ENCODE assay signal across 9 cellular contexts in the genomic region with DNA sequence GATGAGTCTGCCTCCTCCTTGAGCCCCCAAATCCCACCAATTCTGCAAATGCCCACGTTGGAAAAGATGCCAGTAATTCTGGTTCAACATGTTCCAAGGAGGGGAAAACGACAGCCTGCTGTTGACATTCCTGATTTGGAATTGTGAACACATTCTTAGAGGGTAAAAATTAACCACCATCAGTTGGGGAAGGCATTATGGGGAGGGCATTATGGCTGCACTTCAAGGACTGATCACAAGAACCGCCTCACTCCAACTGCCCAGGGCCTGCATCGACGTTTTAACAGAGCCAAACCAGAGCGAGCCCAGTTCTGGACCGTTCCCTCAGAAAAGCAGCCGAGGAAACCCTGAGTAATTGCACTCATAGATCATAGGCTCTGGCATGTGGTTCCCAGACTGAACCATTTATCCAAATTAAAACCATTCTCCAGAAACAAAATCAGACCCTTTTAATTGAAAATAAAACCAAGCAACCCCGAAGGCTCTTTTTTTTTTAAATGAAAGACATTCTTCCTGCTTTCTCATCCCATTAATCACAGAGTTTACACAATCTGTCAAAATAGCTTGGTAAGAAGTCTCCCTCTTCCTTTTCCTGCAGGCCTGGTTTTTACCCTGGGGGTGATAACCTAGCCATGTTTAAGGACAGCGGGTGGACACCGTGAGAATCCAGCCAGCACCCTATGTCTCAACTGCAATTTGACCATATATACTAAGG. TPM values are rescaled to one million over a fixed set of nuclear protein-coding genes. Genes with fewer than 3 reads are reported as not detected.
A peak's percentile ranks its signal among the peaks of the same experiment; 100 is the strongest.
DNase-seq lines count a peak whose midpoint lies in the region; ATAC-seq and TF ChIP-seq lines count a peak whose summit lies in the region.
"Had no signal": no experiment of that assay in that cellular context is flagged by ENCODE, and none has a peak within 500 bp of the region (broad histone marks: within the 10 kb centered on the region; RNA-seq: fewer than 3 reads in every experiment).

No MANE protein-coding gene starts in this region.

- CTCF ChIA-PET in SK-N-SH (lab: Yijun Ruan, JAX): interaction anchor here (1.5 to 3.0 kb wide), 3 partner anchors 139 to 307 kb away, joined by 4 to 12 read pairs (median 11); no protein-coding TSS in a partner anchor

- H3K4me2 ChIP-seq in SK-N-SH (peak overlapping the region; percentile 57), smooth muscle cell (peak overlapping the region; percentile 80)

- H3K4me3 ChIP-seq in SK-N-SH (ENCODE audit: low read depth in 2 of 2, low read length in 1 of 2): peak overlapping the region in 1 of 2 experiments; percentile 2; a peak in 1 of 4 replicates
- peak overlapping the region; percentile 2 for H3K4me3 ChIP-seq in smooth muscle cell

- H3K9ac ChIP-seq in SK-N-SH: peak overlapping the region; percentile 50; the same call in 1 of the 2 replicates
- H3K9ac ChIP-seq in smooth muscle cell (ENCODE audit: low read depth): no peak overlapping the region

- H4K20me1 ChIP-seq in SK-N-SH (ENCODE audit: insufficient read depth) (no peaks in the 10 kb centered on the region), smooth muscle cell (ENCODE audit: low read depth) (no peaks in the 10 kb centered on the region)

- ATAC-seq in GM21360 (IDR thresholded peaks at IDR 0.05; ENCODE audit: unreplicated experiment) (no peak), GM21786 (IDR thresholded peaks at IDR 0.05; ENCODE audit: unreplicated experiment) (no peak)

- H3K9me3 ChIP-seq in SK-N-SH (no peaks in the 10 kb centered on the region), smooth muscle cell (replicated peaks; ENCODE audit: low read depth) (no peaks in the 10 kb centered on the region)

- H3K27ac ChIP-seq in SK-N-SH (ENCODE audit: low read depth in 2 of 2, low read length in 1 of 2) (peak overlapping the region; percentile 86 to 95), smooth muscle cell (ENCODE audit: low read depth) (peak overlapping the region; percentile 68)

- H3K79me2 ChIP-seq in SK-N-SH (ENCODE audit: insufficient read depth): peaks cover 83% of the 10 kb centered on the region
- peaks cover 66% of the 10 kb centered on the region for H3K79me2 ChIP-seq in smooth muscle cell (ENCODE audit: low read depth)

- 3% methylated on average over 11 of the region's 11 CpGs for WGBS in SK-N-SH (ENCODE audit: low lambda C conversion rate)
- WGBS in smooth muscle cell (ENCODE audit: low lambda C conversion rate): 3% methylated on average over 11 of the region's 11 CpGs

- H3K9me2 ChIP-seq in SK-N-SH: no peaks in the 10 kb centered on the region

- no peak for TF ChIP-seq RAD21 in SK-N-SH (IDR thresholded peaks at IDR 0.05; ENCODE audit: low read length)

- peak; percentile 92 to 96 for TF ChIP-seq EP300 in SK-N-SH (IDR thresholded peaks at IDR 0.05; ENCODE audit: borderline replicate concordance in 1 of 2, low read depth in 1 of 2, low read length in 1 of 2)

- H3K36me3 ChIP-seq in SK-N-SH (replicated peaks in 1 of 2; ENCODE audit: control insufficient read depth in 1 of 2, insufficient read depth in 2 of 2, low read length in 1 of 2) (peaks cover 16 to 18% of the 10 kb centered on the region in 2 experiments), smooth muscle cell (ENCODE audit: low read depth) (no peaks in the 10 kb centered on the region)

- POLR2A ChIA-PET in SK-N-SH (lab: Yijun Ruan, JAX): no interaction called here

- H3F3A ChIP-seq in SK-N-SH (replicated peaks; ENCODE audit: insufficient read depth) (peaks cover 35% of the 10 kb centered on the region), smooth muscle cell (ENCODE audit: low read depth) (peaks cover 57% of the 10 kb centered on the region)

- no peak overlapping the region for H2AFZ ChIP-seq in SK-N-SH (ENCODE audit: low read depth)
- H2AFZ ChIP-seq in smooth muscle cell (ENCODE audit: low read depth): no peak overlapping the region

- TF ChIP-seq CTCF in SK-N-SH (IDR thresholded peaks at IDR 0.05) (no peak), smooth muscle cell (IDR thresholded peaks at IDR 0.05; ENCODE audit: borderline replicate concordance, insufficient read depth, poor library complexity, severe bottlenecking) (no peak)

- H3K27me3 ChIP-seq in SK-N-SH (ENCODE audit: insufficient read depth) (no peaks in the 10 kb centered on the region), smooth muscle cell (ENCODE audit: low read depth) (no peaks in the 10 kb centered on the region)

- peaks cover 33 to 55% of the 10 kb centered on the region in 2 experiments; a peak in 3 of 4 replicates for H3K4me1 ChIP-seq in SK-N-SH (ENCODE audit: control insufficient read depth in 1 of 2, insufficient read depth in 2 of 2, low read depth in 1 of 2, low read length in 1 of 2)
- peaks cover 26% of the 10 kb centered on the region for H3K4me1 ChIP-seq in smooth muscle cell (ENCODE audit: low read depth)

- peak; percentile 29 for DNase-seq in GOT3 (lab: John Stamatoyannopoulos, UW)
- DNase-seq in SK-N-SH: peak; percentile 79
- DNase-seq in foreskin melanocyte: peak; percentile 78
- no peak for DNase-seq in smooth muscle cell (lab: John Stamatoyannopoulos, UW; ENCODE audit: unreplicated experiment)
- no peak for DNase-seq in GM19240 (ENCODE audit: insufficient read length, low spot score)
- DNase-seq in NCI-H748 treated with DMSO at 0.1 percent for 48 hours (lab: John Stamatoyannopoulos, UW): no peak
- DNase-seq: SHP77 treated with DMSO at 0.1 percent for 48 hours had no signal

TF ChIP-seq in SK-N-SH, 30 proteins besides CTCF, POLR2A, EP300 and RAD21 (continues in another document):
- TF ChIP-seq SIN3A (IDR thresholded peaks at IDR 0.05; ENCODE audit: borderline replicate concordance, low read depth, low read length): peak; percentile 94
- TF ChIP-seq, protein P1, sequence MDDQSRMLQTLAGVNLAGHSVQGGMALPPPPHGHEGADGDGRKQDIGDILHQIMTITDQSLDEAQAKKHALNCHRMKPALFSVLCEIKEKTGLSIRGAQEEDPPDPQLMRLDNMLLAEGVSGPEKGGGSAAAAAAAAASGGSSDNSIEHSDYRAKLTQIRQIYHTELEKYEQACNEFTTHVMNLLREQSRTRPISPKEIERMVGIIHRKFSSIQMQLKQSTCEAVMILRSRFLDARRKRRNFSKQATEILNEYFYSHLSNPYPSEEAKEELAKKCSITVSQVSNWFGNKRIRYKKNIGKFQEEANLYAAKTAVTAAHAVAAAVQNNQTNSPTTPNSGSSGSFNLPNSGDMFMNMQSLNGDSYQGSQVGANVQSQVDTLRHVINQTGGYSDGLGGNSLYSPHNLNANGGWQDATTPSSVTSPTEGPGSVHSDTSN (IDR thresholded peaks at IDR 0.05): peak; percentile 96; the same call in 1 of the 2 replicates
- peak; percentile 33; the same call in 1 of the 2 replicates for TF ChIP-seq FOSL2 (IDR thresholded peaks at IDR 0.05; ENCODE audit: borderline replicate concordance, low read depth)
- TF ChIP-seq, protein P2, sequence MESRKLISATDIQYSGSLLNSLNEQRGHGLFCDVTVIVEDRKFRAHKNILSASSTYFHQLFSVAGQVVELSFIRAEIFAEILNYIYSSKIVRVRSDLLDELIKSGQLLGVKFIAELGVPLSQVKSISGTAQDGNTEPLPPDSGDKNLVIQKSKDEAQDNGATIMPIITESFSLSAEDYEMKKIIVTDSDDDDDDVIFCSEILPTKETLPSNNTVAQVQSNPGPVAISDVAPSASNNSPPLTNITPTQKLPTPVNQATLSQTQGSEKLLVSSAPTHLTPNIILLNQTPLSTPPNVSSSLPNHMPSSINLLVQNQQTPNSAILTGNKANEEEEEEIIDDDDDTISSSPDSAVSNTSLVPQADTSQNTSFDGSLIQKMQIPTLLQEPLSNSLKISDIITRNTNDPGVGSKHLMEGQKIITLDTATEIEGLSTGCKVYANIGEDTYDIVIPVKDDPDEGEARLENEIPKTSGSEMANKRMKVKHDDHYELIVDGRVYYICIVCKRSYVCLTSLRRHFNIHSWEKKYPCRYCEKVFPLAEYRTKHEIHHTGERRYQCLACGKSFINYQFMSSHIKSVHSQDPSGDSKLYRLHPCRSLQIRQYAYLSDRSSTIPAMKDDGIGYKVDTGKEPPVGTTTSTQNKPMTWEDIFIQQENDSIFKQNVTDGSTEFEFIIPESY (IDR thresholded peaks at IDR 0.05; ENCODE audit: borderline replicate concordance, low read depth): peak; percentile 55; the same call in 1 of the 2 replicates
- TF ChIP-seq MEF2A (IDR thresholded peaks at IDR 0.05; ENCODE audit: borderline replicate concordance, low read depth): peak; percentile 67; the same call in 1 of the 2 replicates
- TF ChIP-seq ELF1 (IDR thresholded peaks at IDR 0.05): no peak; the same call in 1 of the 2 replicates
- TF ChIP-seq, protein P3, sequence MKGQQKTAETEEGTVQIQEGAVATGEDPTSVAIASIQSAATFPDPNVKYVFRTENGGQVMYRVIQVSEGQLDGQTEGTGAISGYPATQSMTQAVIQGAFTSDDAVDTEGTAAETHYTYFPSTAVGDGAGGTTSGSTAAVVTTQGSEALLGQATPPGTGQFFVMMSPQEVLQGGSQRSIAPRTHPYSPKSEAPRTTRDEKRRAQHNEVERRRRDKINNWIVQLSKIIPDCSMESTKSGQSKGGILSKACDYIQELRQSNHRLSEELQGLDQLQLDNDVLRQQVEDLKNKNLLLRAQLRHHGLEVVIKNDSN (IDR thresholded peaks at IDR 0.05; ENCODE audit: borderline replicate concordance, low read depth): no peak
- TF ChIP-seq EZH2phosphoT487 (IDR thresholded peaks at IDR 0.05; ENCODE audit: borderline replicate concordance, low read depth): no peak
- TF ChIP-seq SMC3 (IDR thresholded peaks at IDR 0.05; ENCODE audit: low read depth, low read length): no peak
- no peak for TF ChIP-seq NRF1 (IDR thresholded peaks at IDR 0.05; ENCODE audit: low read depth, low read length)
- TF ChIP-seq RXRA (IDR thresholded peaks at IDR 0.05; ENCODE audit: borderline replicate concordance, low read depth): peak; percentile 86
- TF ChIP-seq RFX5 (IDR thresholded peaks at IDR 0.05; ENCODE audit: low read length): no peak
- peak; percentile 62; the same call in 1 of the 2 replicates for TF ChIP-seq FOXJ3 (CRISPR knock-in tag; IDR thresholded peaks at IDR 0.05)
- TF ChIP-seq GABPA (IDR thresholded peaks at IDR 0.05; ENCODE audit: low read depth): no peak
- TF ChIP-seq GATA2 (CRISPR knock-in tag; IDR thresholded peaks at IDR 0.05): no peak; the same call in 1 of the 2 replicates
- TF ChIP-seq POLR2AphosphoS5 (IDR thresholded peaks at IDR 0.05; ENCODE audit: low read depth, low read length): peak; percentile 98

RNA-seq across cellular contexts. Expression of a gene that starts 8.0 kb away (rescaled TPM):
- polyA plus RNA-seq in SK-N-SH (2012; rRNA removed): 68.8 and 72.3 TPM in 2 replicates
- 48.8 and 60.8 TPM in 2 replicates for polyA plus RNA-seq in SK-N-SH (2012; cell fraction: cytosol; rRNA removed)
- polyA plus RNA-seq in SK-N-SH (2012; cell fraction: nucleus; rRNA removed): 141 and 170 TPM in 2 replicates
- total RNA-seq in smooth muscle cell: 46.6 and 50.5 TPM in 2 replicates
- 27.5 and 32.6 TPM in 2 replicates for polyA plus RNA-seq in smooth muscle cell

Comparison
In these comparisons a context has a peak if more than half of its experiments do, and no peak if none do; other contexts are left out.
1. DNase-seq: peak in GOT3 (single experiment), SK-N-SH (single experiment) and foreskin melanocyte (single experiment); none in smooth muscle cell (single experiment), GM19240 (single experiment) and NCI-H748 treated with DMSO at 0.1 percent for 48 hours (single experiment).